Comparison of ENCODE assay signal across 14 cellular contexts in genomic region chr13:86464193-86464592, GRCh38.
DNase-seq lines count a peak whose midpoint lies in the region; ATAC-seq and TF ChIP-seq lines count a peak whose summit lies in the region.
"Had no signal": no experiment of that assay in that cellular context is flagged by ENCODE, and none has a peak within 500 bp of the region (broad histone marks: within the 10 kb centered on the region; RNA-seq: fewer than 3 reads in every experiment).

No MANE protein-coding gene starts in this region.

- no peak overlapping the region for H3K23ac ChIP-seq in H9 (ENCODE audit: insufficient read length, low read depth, low read length)

- DNase-seq in ACHN (peak; percentile 32), H9 (no peak), RKO (ENCODE audit: low spot score) (peak; percentile 42), fibroblast of pulmonary artery (ENCODE audit: low read depth) (peak; percentile 1), NCI-H1436 treated with DMSO at 0.1 percent for 48 hours (lab: John Stamatoyannopoulos, UW) (no peak)
- DNase-seq in activated CD8-positive, alpha-beta memory T cell treated with anti-CD3 and anti-CD28 coated beads for 24 hours = no peak
- DNase-seq: aorta; effector CD8-positive, alpha-beta T cell; naive thymus-derived CD8-positive, alpha-beta T cell; NCI-H2171 treated with DMSO at 0.1 percent for 48 hours had no signal

- no peaks in the 10 kb centered on the region for H3K79me2 ChIP-seq in H9 (ENCODE audit: insufficient read depth, low read length)

- no peak overlapping the region for H2BK5ac ChIP-seq in H9 (ENCODE audit: insufficient read length, low read length)

- H3K23me2 ChIP-seq in H9 (ENCODE audit: insufficient read length, low read depth, low read length, poor library complexity, severe bottlenecking) = no peaks in the 10 kb centered on the region

- H3K79me1 ChIP-seq in H9 (ENCODE audit: insufficient read depth, low read depth, low read length, poor library complexity, severe bottlenecking) = no peaks in the 10 kb centered on the region

- H3K18ac ChIP-seq in H9 (ENCODE audit: insufficient read length, low read depth, low read length) = no peak overlapping the region

- peaks cover 3 to 6% of the 10 kb centered on the region in 2 experiments for H3K4me1 Mint-ChIP-seq in H9
- H3K4me1 Mint-ChIP-seq: naive thymus-derived CD8-positive, alpha-beta T cell had no signal

- no peak overlapping the region for H2AFZ ChIP-seq in H9 (ENCODE audit: low read length)

- H3K9me3 Mint-ChIP-seq in H9 = peaks cover 8 to 16% of the 10 kb centered on the region in 2 experiments

- no peak overlapping the region for H4K91ac ChIP-seq in H9 (ENCODE audit: insufficient read length, low read depth, low read length)

- WGBS in H9 (ENCODE audit: extremely low coverage, insufficient read length, low lambda C conversion rate) = no CpG with 5 or more reads among the region's 3 CpGs

- H2BK12ac ChIP-seq in H9 (ENCODE audit: insufficient read length, low read depth, low read length) = no peak overlapping the region

- TF ChIP-seq CTCF in H9 (conservative IDR thresholded peaks at IDR 0.05) = peak; percentile 57
- no peak for TF ChIP-seq CTCF in fibroblast of pulmonary artery (IDR thresholded peaks at IDR 0.05; ENCODE audit: low read length, missing control alignments)

- H3T11ph ChIP-seq in H9 (ENCODE audit: low read length) = no peak overlapping the region

- no peak overlapping the region for H4K5ac ChIP-seq in H9 (ENCODE audit: insufficient read length, low read depth, low read length)

- no peaks in the 10 kb centered on the region for H4K20me1 ChIP-seq in H9 (ENCODE audit: control insufficient read depth, insufficient read depth, insufficient read length)

- no peak overlapping the region for H2BK15ac ChIP-seq in H9 (ENCODE audit: low read depth, low read length)

- H3K56ac ChIP-seq in H9 (ENCODE audit: insufficient read length, low read depth, low read length) = no peak overlapping the region

- H2BK120ac ChIP-seq in H9 (ENCODE audit: low read depth, low read length, poor library complexity, severe bottlenecking) = no peak overlapping the region

- H2AK5ac ChIP-seq in H9 (ENCODE audit: insufficient read length, low read length) = no peak overlapping the region

- ATAC-seq in HG03571 (IDR thresholded peaks at IDR 0.05; ENCODE audit: unreplicated experiment) = no peak
- no peak for ATAC-seq in HG02759 (IDR thresholded peaks at IDR 0.05; ENCODE audit: unreplicated experiment)
- ATAC-seq: naive thymus-derived CD8-positive, alpha-beta T cell had no signal

- in situ Hi-C loops in ACHN (cut with HindIII; ENCODE audit: low pct_ligation_motif_present, low pct_unique_long_range_greater_than_20kb, low sequenced_read_pairs) = no loop called here

- H3K14ac ChIP-seq in H9 (ENCODE audit: insufficient read depth, low read length) = no peak overlapping the region

- H3K4me1 ChIP-seq in H9 (ENCODE audit: insufficient read depth, low read length) = no peaks in the 10 kb centered on the region
- H3K4me1 ChIP-seq: SJCRH30 had no signal

- H3K4ac ChIP-seq in H9 (ENCODE audit: low read depth, low read length) = no peak overlapping the region

- no peak overlapping the region for H3K4me3 Mint-ChIP-seq in H9
- H3K4me3 Mint-ChIP-seq: activated T-helper 1 cell treated with anti-CD3 and anti-CD28 coated beads, Interleukin-12 subunit alpha, Interleukin-12 subunit beta, Interleukin-2, Interleukin-4 antibody, amounts not matched to agents 30 ng/mL and 10 ng/mL and 1 ng/mL, durations not matched to agents 14 hours and 24 hours and 36 hours; naive thymus-derived CD8-positive, alpha-beta T cell had no signal

- no peak overlapping the region for H4K8ac ChIP-seq in H9 (replicated peaks; ENCODE audit: insufficient read length, low read depth, low read length)

- no peak overlapping the region for H3K27ac ChIP-seq in H9 (ENCODE audit: insufficient read length, low read depth, low read length)
- H3K27ac ChIP-seq: SJCRH30 had no signal

- H3K27ac Mint-ChIP-seq in H9 = no peak overlapping the region
- H3K27ac Mint-ChIP-seq: activated T-helper 1 cell treated with anti-CD3 and anti-CD28 coated beads, Interleukin-12 subunit alpha, Interleukin-12 subunit beta, Interleukin-2, Interleukin-4 antibody, amounts not matched to agents 30 ng/mL and 10 ng/mL and 1 ng/mL, durations not matched to agents 14 hours and 24 hours and 36 hours; naive thymus-derived CD8-positive, alpha-beta T cell had no signal

- no peak overlapping the region for H2BK20ac ChIP-seq in H9 (ENCODE audit: low read depth, low read length, poor library complexity, severe bottlenecking)

- H3K4me3 ChIP-seq in fibroblast of pulmonary artery (replicated peaks; ENCODE audit: low read depth, low read length) = no peak overlapping the region
- H3K4me3 ChIP-seq: SJCRH30 had no signal

- H3K9ac ChIP-seq in H9 (ENCODE audit: extremely low read depth, insufficient read length, low read length) = no peak overlapping the region

- peaks cover 3 to 9% (median 5%) of the 10 kb centered on the region in 3 experiments; a peak in 5 of 7 replicates for H3K36me3 Mint-ChIP-seq in H9 (ENCODE audit: insufficient read depth in 1 of 3, low read depth in 3 of 3)
- H3K36me3 Mint-ChIP-seq: naive thymus-derived CD8-positive, alpha-beta T cell had no signal

- no peaks in the 10 kb centered on the region for H3K27me3 Mint-ChIP-seq in H9 (ENCODE audit: low read depth)
- H3K27me3 Mint-ChIP-seq: naive thymus-derived CD8-positive, alpha-beta T cell had no signal

- H3K27me3 ChIP-seq in H9 (ENCODE audit: insufficient read depth, low read length) = no peaks in the 10 kb centered on the region
- H3K27me3 ChIP-seq: SJCRH30 had no signal

- no peak overlapping the region for H3K4me2 ChIP-seq in H9 (ENCODE audit: insufficient read depth, insufficient read length, low read length)

- H3K9me3 ChIP-seq in H9 (ENCODE audit: control insufficient read depth, low read depth, low read length) = no peaks in the 10 kb centered on the region
- H3K9me3 ChIP-seq: SJCRH30 had no signal

Comparison
In these comparisons a context has a peak if more than half of its experiments do, and no peak if none do; other contexts are left out.
1. DNase-seq: peak in ACHN (single experiment), RKO (single experiment) and fibroblast of pulmonary artery (single experiment); none in H9 (single experiment), NCI-H1436 treated with DMSO at 0.1 percent for 48 hours (single experiment) and activated CD8-positive, alpha-beta memory T cell treated with anti-CD3 and anti-CD28 coated beads for 24 hours (single experiment).